In the genomic region with DNA sequence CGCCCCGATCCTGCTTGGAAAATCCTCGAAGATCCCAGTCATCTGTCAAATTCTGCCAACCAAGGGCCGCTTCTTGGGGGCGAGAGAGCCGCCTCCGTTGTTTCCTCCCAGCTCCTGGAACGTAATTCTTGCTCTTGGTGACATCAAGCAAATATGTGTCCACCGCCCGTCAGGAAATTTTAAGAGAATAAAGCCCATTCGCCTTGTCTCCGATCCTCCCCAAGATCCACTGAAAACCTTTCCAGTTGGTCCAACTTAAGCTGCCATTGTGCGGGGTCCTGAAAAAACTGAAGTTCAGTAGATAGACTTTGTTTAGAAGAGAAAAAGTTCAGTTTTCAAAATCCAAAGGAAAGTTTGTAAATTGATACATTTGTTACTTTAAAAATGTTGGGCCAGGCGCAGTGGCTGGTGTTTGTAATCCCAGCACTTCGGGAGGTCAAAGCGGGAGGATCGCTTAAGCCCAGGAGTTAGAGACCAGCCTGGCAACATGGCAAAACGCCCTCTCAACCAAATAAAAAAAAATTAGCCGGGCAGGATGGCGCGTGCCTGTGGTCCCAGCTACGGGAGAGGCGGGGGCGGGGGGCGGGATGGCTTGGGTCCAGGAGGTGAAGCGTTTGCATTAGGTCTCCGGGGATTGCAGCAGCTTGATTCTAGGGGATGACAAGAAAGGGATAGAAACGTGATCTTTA, we compare ENCODE assay signal across 8 cellular contexts. TPM values are rescaled to one million over a fixed set of nuclear protein-coding genes. Genes with fewer than 3 reads are reported as not detected.
DNase-seq lines count a peak whose midpoint lies in the region; ATAC-seq and TF ChIP-seq lines count a peak whose summit lies in the region.

No MANE protein-coding gene starts in this region.

- H3K27me3 ChIP-seq in BE2C (no peaks in the 10 kb centered on the region), heart right ventricle (peaks cover 0 to 4% (median 0%) of the 10 kb centered on the region in 7 donors), rectal smooth muscle tissue (ENCODE audit: control insufficient read depth, insufficient read depth, low read length) (no peaks in the 10 kb centered on the region)

- intact Hi-C loops in heart right ventricle (cut with DNase I) = loop anchor here in 6 of 10 donors (5.0 to 10.0 kb wide), 5 partner anchors 46 to 194 kb away; a partner anchor contains a TSS

- H3K36me3 ChIP-seq in BE2C (peaks cover 13% of the 10 kb centered on the region), heart right ventricle (peaks cover 0 to 23% (median 5%) of the 10 kb centered on the region in 9 donors), rectal smooth muscle tissue (ENCODE audit: control insufficient read depth, insufficient read depth, low read length) (no peaks in the 10 kb centered on the region)

- ATAC-seq in WTC11 (no peak), heart right ventricle (peak in 2 of 8 donors; percentile 3 to 7), HG02885 (IDR thresholded peaks at IDR 0.05; ENCODE audit: poor library complexity, unreplicated experiment) (no peak), GM21576 (IDR thresholded peaks at IDR 0.05; ENCODE audit: unreplicated experiment) (no peak)

- H3K27ac ChIP-seq in heart right ventricle (peak overlapping the region in 9 of 10 donors; percentile 93 to 99 (median 97)), rectal smooth muscle tissue (ENCODE audit: low read depth, low read length) (peak overlapping the region; percentile 91)

- H3K9ac ChIP-seq in rectal smooth muscle tissue (ENCODE audit: low read length) = peak overlapping the region; percentile 46

- POLR2A ChIA-PET in HEK293T (lab: Yijun Ruan, JAX) (interaction anchor here (1.0 to 2.2 kb wide), 3 partner anchors 9 to 38 kb away, joined by 3 to 6 read pairs (median 3); no protein-coding TSS in a partner anchor), WTC11 (lab: Charles Lee) (no interaction called here)

- H3K4me1 ChIP-seq in BE2C (peaks cover 3% of the 10 kb centered on the region), heart right ventricle (peaks cover 0 to 40% (median 36%) of the 10 kb centered on the region in 9 donors), rectal smooth muscle tissue (ENCODE audit: control insufficient read depth, insufficient read depth, low read length) (peaks cover 7% of the 10 kb centered on the region)

- no peaks in the 10 kb centered on the region for H3K9me3 Mint-ChIP-seq in WTC11

- H3K36me3 Mint-ChIP-seq in WTC11 = peaks cover 4% of the 10 kb centered on the region; the same call in 1 of the 2 replicates

- H3K4me1 Mint-ChIP-seq in WTC11 = peaks cover 12% of the 10 kb centered on the region

- WGBS in heart right ventricle, 2 donors = 3 to 5% methylated on average over 28 of the region's 28 CpGs

- no peak overlapping the region for H3K27ac Mint-ChIP-seq in WTC11

- peak; percentile 24 for DNase-seq in BE2C
- peak; percentile 12 for DNase-seq in HEK293T (ENCODE audit: extremely low spot score)
- DNase-seq in WTC11 (ENCODE audit: low spot score) = peak; percentile 15
- DNase-seq in heart right ventricle = peak in 1 of 2 donors; percentile 13
- no peak for DNase-seq in OCI-M2 (lab: John Stamatoyannopoulos, UW; ENCODE audit: unreplicated experiment)

- H3K9me3 ChIP-seq in BE2C = no peaks in the 10 kb centered on the region
- no peaks in the 10 kb centered on the region for H3K9me3 ChIP-seq in heart right ventricle

- TF ChIP-seq CTCF in BE2C (IDR thresholded peaks at IDR 0.05; ENCODE audit: low read depth, low read length) = no peak
- no peak for TF ChIP-seq CTCF in WTC11 (IDR thresholded peaks at IDR 0.05)
- no peak for TF ChIP-seq CTCF in heart right ventricle (IDR thresholded peaks at IDR 0.05)

- H3K4me3 Mint-ChIP-seq in WTC11 = peak overlapping the region; percentile 75

- H3K27me3 Mint-ChIP-seq in WTC11 (ENCODE audit: low read depth) = peaks cover 69% of the 10 kb centered on the region

- H3K4me3 ChIP-seq in BE2C (ENCODE audit: low read depth, low read length) (peak overlapping the region; percentile 89), heart right ventricle (peak overlapping the region; percentile 81 to 100 (median 90)), rectal smooth muscle tissue (ENCODE audit: low read length) (peak overlapping the region; percentile 89)

- CTCF ChIA-PET in HEK293T (lab: Yijun Ruan, JAX) (interaction anchor here (0.8 kb wide), 1 partner anchor 46 kb away, joined by 4 read pairs; no protein-coding TSS in a partner anchor), WTC11 (lab: Charles Lee) (interaction anchor here (1.4 to 2.8 kb wide), 3 partner anchors 46 to 111 kb away, joined by 4 to 13 read pairs (median 10); no protein-coding TSS in a partner anchor)

TF ChIP-seq in HEK293T, 16 proteins besides CTCF, POLR2A, EP300 and RAD21:
- peak; percentile 92; the same call in 1 of the 2 replicates for TF ChIP-seq L3MBTL2 (conservative IDR thresholded peaks at IDR 0.05)
- no peak for TF ChIP-seq BHLHE40 (IDR thresholded peaks at IDR 0.05; ENCODE audit: borderline replicate concordance)
TF ChIP-seq in HEK293T: peak in this region for 1.

TF ChIP-seq in WTC11, 78 proteins besides CTCF, POLR2A, EP300 and RAD21:
- no peak for TF ChIP-seq ZNF423 (CRISPR knock-in tag; IDR thresholded peaks at IDR 0.05)
- TF ChIP-seq RELA (CRISPR knock-in tag; IDR thresholded peaks at IDR 0.05; ENCODE audit: borderline replicate concordance) = no peak
- TF ChIP-seq EMX1 (CRISPR knock-in tag; IDR thresholded peaks at IDR 0.05) = no peak
- no peak for TF ChIP-seq ZNF416 (CRISPR knock-in tag; IDR thresholded peaks at IDR 0.05)
- no peak for TF ChIP-seq ZNF232 (CRISPR knock-in tag; IDR thresholded peaks at IDR 0.05)
- no peak for TF ChIP-seq SMAD3 (CRISPR knock-in tag; IDR thresholded peaks at IDR 0.05; ENCODE audit: borderline replicate concordance)
- TF ChIP-seq RORB (CRISPR knock-in tag; IDR thresholded peaks at IDR 0.05) = no peak
- no peak for TF ChIP-seq ZBTB21 (CRISPR knock-in tag; IDR thresholded peaks at IDR 0.05; ENCODE audit: borderline replicate concordance)
- TF ChIP-seq MXD4 (CRISPR knock-in tag; IDR thresholded peaks at IDR 0.05; ENCODE audit: borderline replicate concordance) = no peak
- no peak for TF ChIP-seq TEAD1 (CRISPR knock-in tag; IDR thresholded peaks at IDR 0.05)

RNA-seq across cellular contexts. Expression of a gene that starts 1.0 kb away (rescaled TPM):
- polyA plus RNA-seq in BE2C (2012; ENCODE audit: insufficient read depth, insufficient read length, low read depth) = 8.3 TPM
- total RNA-seq in WTC11 (2021) (5.7 to 7.0 TPM (median 6.2 TPM) in 3 replicates), heart right ventricle (10 to 100 TPM; 17.5 to 35.8 (median 25.4) TPM)
- 1 to 10 TPM; 3.4 to 7.0 TPM for polyA plus RNA-seq in heart right ventricle
